In the genomic region with DNA sequence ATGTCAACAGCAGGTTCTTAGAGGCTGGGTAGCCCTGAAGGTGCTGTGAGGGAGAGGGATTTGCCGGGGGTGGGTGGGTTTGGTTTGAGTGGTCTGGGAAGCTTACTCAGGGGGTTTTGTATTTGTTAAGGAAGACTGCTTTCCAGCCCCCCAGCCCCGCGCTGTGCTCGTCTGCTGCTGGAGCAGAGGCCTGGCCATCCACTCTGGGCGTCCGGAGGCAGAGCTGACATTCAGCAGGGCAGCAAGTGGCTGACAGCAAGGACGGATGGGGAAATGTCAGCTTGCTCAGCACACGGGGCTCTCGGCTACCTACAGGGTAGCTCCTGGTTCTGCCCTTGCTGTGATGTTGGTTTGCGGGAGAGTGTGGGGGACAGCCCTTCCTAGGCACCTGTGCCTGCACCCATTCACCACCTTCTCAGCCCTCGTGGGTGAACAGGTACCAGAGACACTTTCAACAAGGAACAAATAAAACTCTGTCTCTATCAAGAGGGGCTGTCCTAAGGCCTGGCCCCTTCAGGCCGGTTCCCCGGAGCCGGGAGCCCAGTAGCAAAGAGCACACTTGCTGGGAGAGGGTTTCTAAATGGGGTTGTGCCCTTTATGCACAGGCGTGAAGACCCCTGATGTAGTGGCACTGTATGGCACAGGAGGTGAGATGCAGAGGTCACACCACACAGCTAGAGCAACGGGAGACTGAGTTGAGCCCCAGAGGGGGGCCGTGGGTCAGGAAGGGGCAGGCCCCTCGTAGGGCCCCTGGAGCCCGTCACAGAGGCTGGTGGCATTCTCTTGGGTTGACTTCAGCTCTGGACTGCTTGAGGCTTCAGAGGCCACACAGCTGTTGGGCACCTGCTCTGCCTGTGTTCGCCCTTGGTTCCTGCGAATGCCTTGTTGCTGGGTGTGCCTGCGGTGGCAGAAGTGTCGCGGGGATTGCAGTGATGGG, we compare ENCODE assay signal across 1 cellular context.
TF ChIP-seq lines count a peak whose summit lies in the region.

No MANE protein-coding gene starts in this region.

TF ChIP-seq in endothelial cell of umbilical vein, 7 proteins besides CTCF, POLR2A, EP300 and RAD21:
- no peak for TF ChIP-seq JUN (IDR thresholded peaks at IDR 0.05; ENCODE audit: borderline replicate concordance, insufficient read depth, insufficient read length, low read depth)
- TF ChIP-seq POLR2AphosphoS5 (IDR thresholded peaks at IDR 0.05; ENCODE audit: insufficient read depth, low read depth, low read length): no peak
- no peak for TF ChIP-seq FOS (IDR thresholded peaks at IDR 0.05; ENCODE audit: borderline replicate concordance, insufficient read depth, low read length)
- TF ChIP-seq, protein P1, sequence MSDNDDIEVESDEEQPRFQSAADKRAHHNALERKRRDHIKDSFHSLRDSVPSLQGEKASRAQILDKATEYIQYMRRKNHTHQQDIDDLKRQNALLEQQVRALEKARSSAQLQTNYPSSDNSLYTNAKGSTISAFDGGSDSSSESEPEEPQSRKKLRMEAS (IDR thresholded peaks at IDR 0.05; ENCODE audit: insufficient read depth, insufficient read length): no peak
- no peak for TF ChIP-seq EZH2 (IDR thresholded peaks at IDR 0.05; ENCODE audit: borderline replicate concordance, low read depth, low read length, severe bottlenecking)
- TF ChIP-seq MYC (IDR thresholded peaks at IDR 0.05; ENCODE audit: low read depth, low read length): no peak
- no peak for TF ChIP-seq GATA2 (IDR thresholded peaks at IDR 0.05; ENCODE audit: insufficient read depth, insufficient read length, low read depth, low read length)
